In genomic region chr1:248839168-248839555, GRCh38 we compare ENCODE assay signal across 8 cellular contexts. TPM values are rescaled to one million over a fixed set of nuclear protein-coding genes. Genes with fewer than 3 reads are reported as not detected.
DNase-seq lines count a peak whose midpoint lies in the region; ATAC-seq and TF ChIP-seq lines count a peak whose summit lies in the region.

No MANE protein-coding gene starts in this region.

- H3K9ac ChIP-seq in DND-41 (ENCODE audit: low read depth, low read length) (peak overlapping the region; percentile 93), PC-3 (ENCODE audit: low read length) (peak overlapping the region; percentile 86), parathyroid adenoma (peak overlapping the region; percentile 93)

- H4K20me1 ChIP-seq in DND-41 (ENCODE audit: insufficient read depth, low read length) (peaks cover 25% of the 10 kb centered on the region), PC-3 (ENCODE audit: low read length) (no peaks in the 10 kb centered on the region)

- H3K27me3 ChIP-seq in DND-41 (ENCODE audit: insufficient read depth, low read length, poor library complexity) (no peaks in the 10 kb centered on the region), PC-3 (ENCODE audit: low read length) (no peaks in the 10 kb centered on the region), esophagus muscularis mucosa (peaks cover 0 to 10% (median 0%) of the 10 kb centered on the region in 4 donors), parathyroid adenoma (ENCODE audit: control insufficient read depth, insufficient read depth, low read length) (no peaks in the 10 kb centered on the region)

- H3K9me3 ChIP-seq in DND-41 (ENCODE audit: insufficient read depth, low read length, severe bottlenecking): no peaks in the 10 kb centered on the region
- H3K9me3 ChIP-seq in PC-3 (ENCODE audit: low read length): no peaks in the 10 kb centered on the region
- H3K9me3 ChIP-seq in esophagus muscularis mucosa: no peaks in the 10 kb centered on the region
- H3K9me3 ChIP-seq in parathyroid adenoma (ENCODE audit: control insufficient read depth, low read length): no peaks in the 10 kb centered on the region

- H3K4me1 ChIP-seq in DND-41 (ENCODE audit: insufficient read depth, low read length) (peaks cover 36% of the 10 kb centered on the region), PC-3 (ENCODE audit: insufficient read depth, low read length) (peaks cover 20% of the 10 kb centered on the region), esophagus muscularis mucosa (peaks cover 52 to 56% (median 54%) of the 10 kb centered on the region in 4 donors), parathyroid adenoma (no peaks in the 10 kb centered on the region)

- H3F3A ChIP-seq in PC-3 (ENCODE audit: low read length, unreplicated experiment): no peaks in the 10 kb centered on the region

- DNase-seq in DND-41 (no peak), PC-3 (no peak), esophagus muscularis mucosa (ENCODE audit: extremely low spot score) (no peak), NCI-H2029 treated with DMSO at 0.1 percent for 48 hours (lab: John Stamatoyannopoulos, UW) (no peak)

- POLR2A ChIA-PET in PC-3 (lab: Charles Lee; ENCODE audit: unreplicated experiment): interaction anchor here (0.6 kb wide), 1 partner anchor 23 kb away, joined by 3 read pairs; no protein-coding TSS in a partner anchor

- peak overlapping the region; percentile 72 for H3K4me2 ChIP-seq in DND-41 (ENCODE audit: insufficient read depth, low read length)
- peak overlapping the region; percentile 91 for H3K4me2 ChIP-seq in PC-3 (ENCODE audit: low read length)
- H3K4me2 ChIP-seq in parathyroid adenoma (ENCODE audit: low read length): peak overlapping the region; percentile 79

- H2AFZ ChIP-seq in DND-41 (ENCODE audit: low read depth, low read length) (peak overlapping the region; percentile 73), PC-3 (ENCODE audit: low read length) (peak overlapping the region; percentile 84), parathyroid adenoma (peak overlapping the region; percentile 88)

- H3K4me3 ChIP-seq in DND-41 (ENCODE audit: low read depth in 1 of 2, low read length in 2 of 2) (peak overlapping the region; percentile 65 to 76; a peak in 3 of 4 replicates), PC-3 (ENCODE audit: low read length) (peak overlapping the region; percentile 77), esophagus muscularis mucosa (peak overlapping the region; percentile 87 to 94 (median 94)), parathyroid adenoma (ENCODE audit: low read depth, low read length) (peak overlapping the region; percentile 87)

- TF ChIP-seq CTCF in DND-41 (IDR thresholded peaks at IDR 0.05; ENCODE audit: borderline replicate concordance, extremely low read depth, low read length, poor library complexity, severe bottlenecking) (no peak), PC-3 (conservative IDR thresholded peaks at IDR 0.05; ENCODE audit: low read depth, low read length) (no peak), esophagus muscularis mucosa (IDR thresholded peaks at IDR 0.05) (no peak), parathyroid adenoma (IDR thresholded peaks at IDR 0.05) (no peak)

- BruUV-seq in PC-3 (replicated peaks; lab: Mats Ljungman, UMichigan): TSS peak; percentile 35

- 17% methylated on average over 10 of the region's 10 CpGs for WGBS in esophagus muscularis mucosa

- H3K79me2 ChIP-seq in DND-41 (ENCODE audit: insufficient read depth, low read length) (peaks cover 51% of the 10 kb centered on the region), PC-3 (ENCODE audit: low read length) (peaks cover 51% of the 10 kb centered on the region), parathyroid adenoma (peaks cover 9% of the 10 kb centered on the region)

- H3K36me3 ChIP-seq in DND-41 (ENCODE audit: insufficient read depth, low read length): peaks cover 17% of the 10 kb centered on the region
- H3K36me3 ChIP-seq in PC-3 (ENCODE audit: low read depth, low read length): peaks cover under 1% of the 10 kb centered on the region; the same call in 1 of the 2 replicates
- peaks cover 0 to 4% (median under 1%) of the 10 kb centered on the region in 4 donors for H3K36me3 ChIP-seq in esophagus muscularis mucosa
- no peaks in the 10 kb centered on the region for H3K36me3 ChIP-seq in parathyroid adenoma (ENCODE audit: control insufficient read depth, insufficient read depth, low read length)

- CTCF ChIA-PET in PC-3 (lab: Charles Lee): interaction anchor here (0.6 to 0.7 kb wide), 2 partner anchors 65 to 830 kb away, joined by 4 read pairs; no protein-coding TSS in a partner anchor

- TF ChIP-seq EP300 in esophagus muscularis mucosa (IDR thresholded peaks at IDR 0.05): no peak

- H3K9me2 ChIP-seq in PC-3 (replicated peaks; ENCODE audit: low read length): no peaks in the 10 kb centered on the region

- intact Hi-C loops in PC-3 (cut with micrococcal nuclease): no loop called here
- intact Hi-C loops in esophagus muscularis mucosa (cut with DNase I): no loop called here

- peak; percentile 10; the same call in 1 of the 3 replicates for ATAC-seq in DND-41 (ENCODE audit: insufficient read depth, low read depth)
- no peak for ATAC-seq in PC-3
- no peak for ATAC-seq in GM21360 (IDR thresholded peaks at IDR 0.05; ENCODE audit: unreplicated experiment)
- no peak for ATAC-seq in HG03432 (IDR thresholded peaks at IDR 0.05; ENCODE audit: unreplicated experiment)
- no peak for ATAC-seq in HG03097 (IDR thresholded peaks at IDR 0.05; ENCODE audit: low FRiP score, unreplicated experiment)

- peak overlapping the region; percentile 72 for H3K27ac ChIP-seq in DND-41 (ENCODE audit: low read length)
- H3K27ac ChIP-seq in PC-3 (ENCODE audit: low read length): peak overlapping the region; percentile 75
- peak overlapping the region; percentile 98 to 100 (median 100) for H3K27ac ChIP-seq in esophagus muscularis mucosa (replicated peaks in 1 of 4)
- H3K27ac ChIP-seq in parathyroid adenoma: peak overlapping the region; percentile 98

- TF ChIP-seq POLR2A in esophagus muscularis mucosa (IDR thresholded peaks at IDR 0.05; ENCODE audit: low read depth): no peak

RNA-seq across cellular contexts. Expression of gene ZNF672, which starts 1.1 kb away (rescaled TPM):
- total RNA-seq in PC-3 (2014; rRNA removed) (83.9 and 89.4 TPM in 2 replicates), esophagus muscularis mucosa (10 to 100 TPM; 30.3 to 46.4 (median 39.3) TPM)

RNA-seq across cellular contexts. Expression of gene SH3BP5L, which starts 13.4 kb away (rescaled TPM):
- total RNA-seq in PC-3 (2014; rRNA removed) (63.5 and 70.6 TPM in 2 replicates), esophagus muscularis mucosa (10 to 100 TPM; 19.9 to 36.2 (median 28.3) TPM)

RNA-seq across cellular contexts. Expression of gene ZNF692, which starts 19.7 kb away (rescaled TPM):
- total RNA-seq in PC-3 (2014; rRNA removed) (71.9 and 85.4 TPM in 2 replicates), esophagus muscularis mucosa (10 to 100 TPM; 19.4 to 37.3 (median 30.5) TPM)
